ENCODE assay signal across 1 cellular context in the genomic region with DNA sequence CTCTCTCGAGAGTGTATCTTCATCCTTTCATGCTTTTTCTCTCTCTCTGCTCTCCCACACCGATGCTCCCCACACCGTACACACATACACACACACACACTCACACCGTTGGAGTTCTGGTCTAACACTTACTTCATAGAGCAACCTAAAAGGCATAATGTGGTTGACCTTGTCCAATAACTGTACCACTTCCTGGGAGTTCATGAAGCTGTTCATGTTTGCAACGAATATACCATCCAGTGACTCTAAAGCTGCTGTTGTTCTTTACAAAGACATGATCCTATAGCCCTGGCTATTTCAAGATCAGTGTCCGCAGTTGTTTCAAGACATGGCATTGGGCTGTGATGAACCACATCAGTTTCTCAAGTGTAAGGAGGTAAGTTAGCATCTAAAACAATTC.
TF ChIP-seq lines count a peak whose summit lies in the region.

No MANE protein-coding gene starts in this region.

TF ChIP-seq in WTC11, 78 proteins besides CTCF, POLR2A, EP300 and RAD21 (continued from another document):
- TF ChIP-seq, protein P1, sequence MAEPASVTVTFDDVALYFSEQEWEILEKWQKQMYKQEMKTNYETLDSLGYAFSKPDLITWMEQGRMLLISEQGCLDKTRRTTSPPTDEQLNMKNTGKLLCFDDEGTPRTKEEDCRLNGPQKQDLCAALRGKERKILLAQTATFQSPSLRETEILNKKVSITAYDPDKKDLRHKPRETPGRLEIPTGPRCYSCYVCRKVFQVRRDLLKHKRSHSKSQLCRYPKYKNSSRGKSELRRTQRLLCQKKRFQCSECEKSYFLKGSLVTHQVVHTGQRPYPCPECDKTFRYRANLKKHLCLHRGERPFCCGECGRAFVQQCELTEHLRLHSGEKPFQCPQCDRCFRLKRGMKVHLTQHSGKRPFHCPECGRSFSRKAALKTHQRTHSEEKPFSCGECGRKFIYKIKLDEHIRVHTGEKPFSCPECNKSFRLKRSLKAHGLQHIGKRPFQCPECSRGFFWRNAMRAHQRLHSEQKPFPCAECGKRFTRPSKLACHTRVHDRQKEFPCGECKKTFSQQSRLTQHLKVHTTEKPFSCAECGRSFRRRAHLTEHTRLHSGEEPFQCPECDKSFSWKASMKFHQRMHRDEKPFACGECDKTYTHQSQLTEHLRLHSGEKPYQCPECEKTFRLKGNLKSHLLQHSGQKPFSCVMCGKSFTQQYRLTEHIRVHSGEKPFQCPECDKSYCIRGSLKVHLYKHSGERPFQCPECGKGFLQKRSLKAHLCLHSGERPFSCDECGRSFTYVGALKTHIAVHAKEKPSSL (CRISPR knock-in tag; conservative IDR thresholded peaks at IDR 0.05), result no peak
- TF ChIP-seq GRHL2 (CRISPR knock-in tag; IDR thresholded peaks at IDR 0.05; ENCODE audit: insufficient replicate concordance, severe bottlenecking) (no peak), FOXK1 (CRISPR knock-in tag; IDR thresholded peaks at IDR 0.05) (no peak), TP53 (CRISPR knock-in tag; IDR thresholded peaks at IDR 0.05) (no peak), ZNF121 (CRISPR knock-in tag; IDR thresholded peaks at IDR 0.05) (no peak), NFYB (CRISPR knock-in tag; conservative IDR thresholded peaks at IDR 0.05; ENCODE audit: low read depth) (no peak), SOX15 (CRISPR knock-in tag; IDR thresholded peaks at IDR 0.05) (no peak), ZNF138 (CRISPR knock-in tag; conservative IDR thresholded peaks at IDR 0.05) (no peak), SMAD4 (CRISPR knock-in tag; IDR thresholded peaks at IDR 0.05) (no peak), JUN (CRISPR knock-in tag; IDR thresholded peaks at IDR 0.05) (no peak), GTF2I (CRISPR knock-in tag; conservative IDR thresholded peaks at IDR 0.05) (no peak), CREM (CRISPR knock-in tag; IDR thresholded peaks at IDR 0.05) (no peak), MYBL2 (CRISPR knock-in tag; IDR thresholded peaks at IDR 0.05) (no peak)
- TF ChIP-seq, protein P2, sequence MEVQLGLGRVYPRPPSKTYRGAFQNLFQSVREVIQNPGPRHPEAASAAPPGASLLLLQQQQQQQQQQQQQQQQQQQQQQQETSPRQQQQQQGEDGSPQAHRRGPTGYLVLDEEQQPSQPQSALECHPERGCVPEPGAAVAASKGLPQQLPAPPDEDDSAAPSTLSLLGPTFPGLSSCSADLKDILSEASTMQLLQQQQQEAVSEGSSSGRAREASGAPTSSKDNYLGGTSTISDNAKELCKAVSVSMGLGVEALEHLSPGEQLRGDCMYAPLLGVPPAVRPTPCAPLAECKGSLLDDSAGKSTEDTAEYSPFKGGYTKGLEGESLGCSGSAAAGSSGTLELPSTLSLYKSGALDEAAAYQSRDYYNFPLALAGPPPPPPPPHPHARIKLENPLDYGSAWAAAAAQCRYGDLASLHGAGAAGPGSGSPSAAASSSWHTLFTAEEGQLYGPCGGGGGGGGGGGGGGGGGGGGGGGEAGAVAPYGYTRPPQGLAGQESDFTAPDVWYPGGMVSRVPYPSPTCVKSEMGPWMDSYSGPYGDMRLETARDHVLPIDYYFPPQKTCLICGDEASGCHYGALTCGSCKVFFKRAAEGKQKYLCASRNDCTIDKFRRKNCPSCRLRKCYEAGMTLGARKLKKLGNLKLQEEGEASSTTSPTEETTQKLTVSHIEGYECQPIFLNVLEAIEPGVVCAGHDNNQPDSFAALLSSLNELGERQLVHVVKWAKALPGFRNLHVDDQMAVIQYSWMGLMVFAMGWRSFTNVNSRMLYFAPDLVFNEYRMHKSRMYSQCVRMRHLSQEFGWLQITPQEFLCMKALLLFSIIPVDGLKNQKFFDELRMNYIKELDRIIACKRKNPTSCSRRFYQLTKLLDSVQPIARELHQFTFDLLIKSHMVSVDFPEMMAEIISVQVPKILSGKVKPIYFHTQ (CRISPR knock-in tag; IDR thresholded peaks at IDR 0.05), result no peak
- TF ChIP-seq, protein P3, sequence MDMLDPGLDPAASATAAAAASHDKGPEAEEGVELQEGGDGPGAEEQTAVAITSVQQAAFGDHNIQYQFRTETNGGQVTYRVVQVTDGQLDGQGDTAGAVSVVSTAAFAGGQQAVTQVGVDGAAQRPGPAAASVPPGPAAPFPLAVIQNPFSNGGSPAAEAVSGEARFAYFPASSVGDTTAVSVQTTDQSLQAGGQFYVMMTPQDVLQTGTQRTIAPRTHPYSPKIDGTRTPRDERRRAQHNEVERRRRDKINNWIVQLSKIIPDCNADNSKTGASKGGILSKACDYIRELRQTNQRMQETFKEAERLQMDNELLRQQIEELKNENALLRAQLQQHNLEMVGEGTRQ (CRISPR knock-in tag; IDR thresholded peaks at IDR 0.05), result no peak
- TF ChIP-seq, protein P4, sequence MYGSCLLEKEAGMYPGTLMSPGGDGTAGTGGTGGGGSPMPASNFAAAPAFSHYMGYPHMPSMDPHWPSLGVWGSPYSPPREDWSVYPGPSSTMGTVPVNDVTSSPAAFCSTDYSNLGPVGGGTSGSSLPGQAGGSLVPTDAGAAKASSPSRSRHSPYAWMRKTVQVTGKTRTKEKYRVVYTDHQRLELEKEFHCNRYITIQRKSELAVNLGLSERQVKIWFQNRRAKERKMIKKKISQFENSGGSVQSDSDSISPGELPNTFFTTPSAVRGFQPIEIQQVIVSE (CRISPR knock-in tag; IDR thresholded peaks at IDR 0.05; ENCODE audit: borderline replicate concordance), result no peak
- TF ChIP-seq, protein P5, sequence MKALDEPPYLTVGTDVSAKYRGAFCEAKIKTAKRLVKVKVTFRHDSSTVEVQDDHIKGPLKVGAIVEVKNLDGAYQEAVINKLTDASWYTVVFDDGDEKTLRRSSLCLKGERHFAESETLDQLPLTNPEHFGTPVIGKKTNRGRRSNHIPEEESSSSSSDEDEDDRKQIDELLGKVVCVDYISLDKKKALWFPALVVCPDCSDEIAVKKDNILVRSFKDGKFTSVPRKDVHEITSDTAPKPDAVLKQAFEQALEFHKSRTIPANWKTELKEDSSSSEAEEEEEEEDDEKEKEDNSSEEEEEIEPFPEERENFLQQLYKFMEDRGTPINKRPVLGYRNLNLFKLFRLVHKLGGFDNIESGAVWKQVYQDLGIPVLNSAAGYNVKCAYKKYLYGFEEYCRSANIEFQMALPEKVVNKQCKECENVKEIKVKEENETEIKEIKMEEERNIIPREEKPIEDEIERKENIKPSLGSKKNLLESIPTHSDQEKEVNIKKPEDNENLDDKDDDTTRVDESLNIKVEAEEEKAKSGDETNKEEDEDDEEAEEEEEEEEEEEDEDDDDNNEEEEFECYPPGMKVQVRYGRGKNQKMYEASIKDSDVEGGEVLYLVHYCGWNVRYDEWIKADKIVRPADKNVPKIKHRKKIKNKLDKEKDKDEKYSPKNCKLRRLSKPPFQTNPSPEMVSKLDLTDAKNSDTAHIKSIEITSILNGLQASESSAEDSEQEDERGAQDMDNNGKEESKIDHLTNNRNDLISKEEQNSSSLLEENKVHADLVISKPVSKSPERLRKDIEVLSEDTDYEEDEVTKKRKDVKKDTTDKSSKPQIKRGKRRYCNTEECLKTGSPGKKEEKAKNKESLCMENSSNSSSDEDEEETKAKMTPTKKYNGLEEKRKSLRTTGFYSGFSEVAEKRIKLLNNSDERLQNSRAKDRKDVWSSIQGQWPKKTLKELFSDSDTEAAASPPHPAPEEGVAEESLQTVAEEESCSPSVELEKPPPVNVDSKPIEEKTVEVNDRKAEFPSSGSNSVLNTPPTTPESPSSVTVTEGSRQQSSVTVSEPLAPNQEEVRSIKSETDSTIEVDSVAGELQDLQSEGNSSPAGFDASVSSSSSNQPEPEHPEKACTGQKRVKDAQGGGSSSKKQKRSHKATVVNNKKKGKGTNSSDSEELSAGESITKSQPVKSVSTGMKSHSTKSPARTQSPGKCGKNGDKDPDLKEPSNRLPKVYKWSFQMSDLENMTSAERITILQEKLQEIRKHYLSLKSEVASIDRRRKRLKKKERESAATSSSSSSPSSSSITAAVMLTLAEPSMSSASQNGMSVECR (CRISPR knock-in tag; IDR thresholded peaks at IDR 0.05; ENCODE audit: borderline replicate concordance), result no peak
